In genomic region chr17:74892013-74892841, GRCh38 we compare ENCODE assay signal across 15 cellular contexts. TPM values are rescaled to one million over a fixed set of nuclear protein-coding genes. Genes with fewer than 3 reads are reported as not detected.
DNase-seq lines count a peak whose midpoint lies in the region; ATAC-seq and TF ChIP-seq lines count a peak whose summit lies in the region.
"Had no signal": no experiment of that assay in that cellular context is flagged by ENCODE, and none has a peak within 500 bp of the region (broad histone marks: within the 10 kb centered on the region; RNA-seq: fewer than 3 reads in every experiment).

No MANE protein-coding gene starts in this region.

- H3K36me3 Mint-ChIP-seq in T-cell: no peaks in the 10 kb centered on the region

- H3K4me1 Mint-ChIP-seq in T-cell: peaks cover 0 to 8% (median 3%) of the 10 kb centered on the region in 3 donors

- CTCF ChIA-PET in T-cell (lab: Charles Lee): no interaction called here

- H3K27ac ChIP-seq in upper lobe of right lung (no peak overlapping the region), breast epithelium (no peak overlapping the region)
- H3K27ac ChIP-seq: left ventricle myocardium inferior, psoas muscle had no signal

- POLR2A ChIA-PET in T-cell (lab: Charles Lee): no interaction called here

- H3K27me3 Mint-ChIP-seq in T-cell: peaks cover 30 to 49% of the 10 kb centered on the region in 2 donors

- DNase-seq in NCI-H2107 treated with DMSO at 0.1 percent for 48 hours (lab: John Stamatoyannopoulos, UW; ENCODE audit: unreplicated experiment) (peak; percentile 6), NCI-H2107 (lab: John Stamatoyannopoulos, UW) (no peak), islet precursor cell (peak; percentile 55), upper lobe of right lung (no peak), T-cell (no peak), breast epithelium (ENCODE audit: low spot score in 2 of 2) (no peak)
- DNase-seq: activated gamma-delta T cell treated with Interleukin-2 at 50 U/mL for 16 hours; aorta; left ventricle myocardium inferior; naive thymus-derived CD4-positive, alpha-beta T cell; NCI-H446; psoas muscle had no signal

- peak overlapping the region in 1 of 3 donors; percentile 67 for H3K4me3 Mint-ChIP-seq in T-cell

- no peaks in the 10 kb centered on the region for H3K36me3 ChIP-seq in upper lobe of right lung
- no peaks in the 10 kb centered on the region for H3K36me3 ChIP-seq in breast epithelium
- H3K36me3 ChIP-seq: left ventricle myocardium inferior had no signal

- H3K9me3 ChIP-seq in upper lobe of right lung (no peaks in the 10 kb centered on the region), breast epithelium (no peaks in the 10 kb centered on the region)
- H3K9me3 ChIP-seq: left ventricle myocardium inferior, psoas muscle had no signal

- intact Hi-C loops in upper lobe of right lung (cut with DNase I) (no loop called here), breast epithelium (cut with DNase I; ENCODE audit: low total_unique reads) (no loop called here)

- TF ChIP-seq CTCF in upper lobe of right lung (IDR thresholded peaks at IDR 0.05) (no peak), breast epithelium (IDR thresholded peaks at IDR 0.05) (no peak)

- H3K9me3 Mint-ChIP-seq in T-cell: no peaks in the 10 kb centered on the region

- ATAC-seq in SK-N-SH treated with all-trans-retinoic acid at 6 μM for 48 hours (peak; percentile 12; the same call in 1 of the 3 replicates), upper lobe of right lung (peak; percentile 59), T-cell (replicated peaks in 1 of 4) (no peak), HG03460 (IDR thresholded peaks at IDR 0.05; ENCODE audit: unreplicated experiment) (no peak)

- no peak for TF ChIP-seq POLR2A in breast epithelium (IDR thresholded peaks at IDR 0.05)

- H3K27me3 ChIP-seq in upper lobe of right lung (peaks cover 69% of the 10 kb centered on the region), breast epithelium (peaks cover 0 to 56% of the 10 kb centered on the region in 2 donors)

- H3K4me1 ChIP-seq in upper lobe of right lung (no peaks in the 10 kb centered on the region), breast epithelium (no peaks in the 10 kb centered on the region)
- H3K4me1 ChIP-seq: psoas muscle had no signal

- no peak overlapping the region for H3K4me3 ChIP-seq in upper lobe of right lung
- no peak overlapping the region for H3K4me3 ChIP-seq in breast epithelium

- no peak overlapping the region for H3K27ac Mint-ChIP-seq in T-cell
- H3K27ac Mint-ChIP-seq: naive thymus-derived CD4-positive, alpha-beta T cell had no signal

TF ChIP-seq in SK-N-SH treated with all-trans-retinoic acid at 6 μM for 48 hours, 23 proteins besides CTCF, POLR2A, EP300 and RAD21:
- TF ChIP-seq TOX (CRISPR knock-in tag; IDR thresholded peaks at IDR 0.05; ENCODE audit: borderline replicate concordance) (no peak), GLIS3 (CRISPR knock-in tag; IDR thresholded peaks at IDR 0.05) (no peak), CREB5 (CRISPR knock-in tag; IDR thresholded peaks at IDR 0.05; ENCODE audit: low read depth) (no peak)
TF ChIP-seq in SK-N-SH treated with all-trans-retinoic acid at 6 μM for 48 hours: peak in this region for 0.

RNA-seq across cellular contexts. Expression of gene FADS6, which starts 1.2 kb away (rescaled TPM):
- total RNA-seq in upper lobe of right lung (not detected), T-cell (not detected), breast epithelium (under 1 TPM in 2 of 3 donors, not detected in 1; 0.33 to 0.80 TPM)
- total RNA-seq: aorta; dermis microvascular lymphatic vessel endothelial cell; left ventricle myocardium inferior; naive thymus-derived CD4-positive, alpha-beta T cell; psoas muscle had no signal

RNA-seq across cellular contexts. Expression of gene FDXR, which starts 19.4 kb away (rescaled TPM):
- total RNA-seq in upper lobe of right lung: 11.2 TPM
- total RNA-seq in T-cell: 10 to 100 TPM in 3 of 5 donors, 1 to 10 TPM in 2; 4.2 to 20.7 (median 15.3) TPM
- 1 to 10 TPM; 7.3 to 9.3 (median 8.8) TPM for total RNA-seq in breast epithelium

RNA-seq across cellular contexts. Expression of gene USH1G, which starts 30.8 kb away (rescaled TPM):
- total RNA-seq in upper lobe of right lung (not detected), T-cell (not detected), breast epithelium (not detected)
- total RNA-seq: aorta; dermis microvascular lymphatic vessel endothelial cell; left ventricle myocardium inferior; naive thymus-derived CD4-positive, alpha-beta T cell; psoas muscle had no signal

RNA-seq across cellular contexts. Expression of gene OTOP2, which starts 31.8 kb away (rescaled TPM):
- not detected for total RNA-seq in upper lobe of right lung
- total RNA-seq in T-cell: not detected
- under 1 TPM in 1 of 3 donors, not detected in 2; 0.33 TPM for total RNA-seq in breast epithelium
- total RNA-seq: aorta; dermis microvascular lymphatic vessel endothelial cell; left ventricle myocardium inferior; naive thymus-derived CD4-positive, alpha-beta T cell; psoas muscle had no signal

RNA-seq across cellular contexts. Expression of gene GRIN2C, which starts 32.5 kb away (rescaled TPM):
- total RNA-seq in upper lobe of right lung (not detected), T-cell (not detected), breast epithelium (under 1 TPM in 1 of 3 donors, not detected in 2; 0.48 TPM)
- total RNA-seq: dermis microvascular lymphatic vessel endothelial cell had no signal

Comparison
In these comparisons a context has a peak if more than half of its experiments do, and no peak if none do; other contexts are left out.
1. DNase-seq: peak in NCI-H2107 treated with DMSO at 0.1 percent for 48 hours (single experiment) and islet precursor cell (single experiment); none in NCI-H2107 (single experiment), upper lobe of right lung (single experiment), T-cell (0 of 34) and breast epithelium (0 of 2).
2. ATAC-seq: peak in SK-N-SH treated with all-trans-retinoic acid at 6 μM for 48 hours (single experiment) and upper lobe of right lung (single experiment); none in T-cell (0 of 4) and HG03460 (single experiment).